ENCODE assay signal across 8 cellular contexts in the genomic region with DNA sequence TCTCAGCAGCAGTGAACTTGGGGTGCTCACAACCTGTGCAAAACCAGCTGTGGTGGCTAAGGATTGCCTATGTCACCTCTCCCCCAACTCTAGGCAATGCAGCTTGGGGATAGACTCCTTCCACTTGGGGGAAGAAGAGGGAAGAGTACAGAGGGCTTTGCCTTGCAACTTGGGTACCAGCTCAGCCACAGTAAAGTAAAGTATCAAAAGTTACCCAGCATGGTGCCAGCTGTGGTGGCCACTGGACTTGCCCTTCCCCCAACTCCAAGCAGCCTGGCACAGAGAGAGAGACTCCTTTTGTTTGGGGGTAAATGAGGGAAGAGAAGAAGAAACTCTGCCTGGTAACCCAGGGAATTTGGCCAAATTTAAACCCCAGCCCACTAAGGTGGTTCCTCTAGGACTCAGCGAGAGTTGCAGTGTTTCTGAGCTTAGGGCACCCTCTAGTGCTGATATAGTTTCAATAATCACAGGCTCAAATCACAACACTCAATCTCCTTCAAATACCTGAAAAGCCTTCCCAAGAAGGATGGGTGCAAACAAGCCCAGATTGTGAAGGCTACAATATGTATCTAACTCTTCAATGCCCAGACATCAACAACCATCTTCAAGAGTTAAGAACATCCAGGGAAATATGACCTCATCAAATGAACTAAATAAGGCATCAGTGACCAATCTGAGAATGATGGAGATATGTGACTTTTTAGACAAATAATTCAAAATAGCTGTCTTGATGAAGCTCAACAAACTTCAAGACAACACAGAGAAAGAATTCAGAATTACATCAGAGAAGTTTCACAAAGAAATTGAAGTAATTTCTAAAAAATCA. TPM values are rescaled to one million over a fixed set of nuclear protein-coding genes. Genes with fewer than 3 reads are reported as not detected.
DNase-seq lines count a peak whose midpoint lies in the region; ATAC-seq and TF ChIP-seq lines count a peak whose summit lies in the region.

No MANE protein-coding gene starts in this region.

- POLR2A ChIA-PET in MCF 10A (lab: Yijun Ruan, JAX) = interaction anchor here (1.0 to 1.5 kb wide), 4 partner anchors 9 to 128 kb away, joined by 3 to 5 read pairs (median 4); no protein-coding TSS in a partner anchor
- POLR2A ChIA-PET in activated CD4-positive, alpha-beta memory T cell treated with anti-CD3 and anti-CD28 coated beads for 36 hours (lab: Charles Lee) = no interaction called here
- POLR2A ChIA-PET in CD4-positive, alpha-beta T cell (lab: Charles Lee) = no interaction called here

- H3K36me3 ChIP-seq in breast epithelium = no peaks in the 10 kb centered on the region

- H3K36me3 Mint-ChIP-seq in MCF 10A (ENCODE audit: insufficient read depth, unreplicated experiment) = no peaks in the 10 kb centered on the region
- H3K36me3 Mint-ChIP-seq in activated CD4-positive, alpha-beta memory T cell treated with anti-CD3 and anti-CD28 coated beads for 36 hours = no peaks in the 10 kb centered on the region
- no peaks in the 10 kb centered on the region for H3K36me3 Mint-ChIP-seq in CD4-positive, alpha-beta T cell (ENCODE audit: low read depth)

- DNase-seq in MCF 10A (ENCODE audit: unreplicated experiment) = peak; percentile 38
- no peak for DNase-seq in breast epithelium (ENCODE audit: low spot score in 2 of 2)
- DNase-seq in NCI-H748 treated with DMSO at 0.1 percent for 48 hours (lab: John Stamatoyannopoulos, UW) = peak; percentile 57
- peak; percentile 21 for DNase-seq in fibroblast of pulmonary artery (ENCODE audit: low read depth)
- no peak for DNase-seq in LoVo (ENCODE audit: low spot score)
- no peak for DNase-seq in activated CD4-positive, alpha-beta memory T cell treated with anti-CD3 and anti-CD28 coated beads for 36 hours
- no peak for DNase-seq in CD4-positive, alpha-beta T cell
- no peak for DNase-seq in MV-4-11 (lab: John Stamatoyannopoulos, UW)

- no peak overlapping the region for H3K4me3 ChIP-seq in breast epithelium
- no peak overlapping the region for H3K4me3 ChIP-seq in fibroblast of pulmonary artery (replicated peaks; ENCODE audit: low read depth, low read length)

- H3K27me3 Mint-ChIP-seq in MCF 10A (ENCODE audit: insufficient read depth, unreplicated experiment) = peaks cover 54% of the 10 kb centered on the region
- peaks cover 26% of the 10 kb centered on the region for H3K27me3 Mint-ChIP-seq in activated CD4-positive, alpha-beta memory T cell treated with anti-CD3 and anti-CD28 coated beads for 36 hours
- peaks cover 36% of the 10 kb centered on the region for H3K27me3 Mint-ChIP-seq in CD4-positive, alpha-beta T cell

- H3K4me3 Mint-ChIP-seq in MCF 10A (ENCODE audit: unreplicated experiment) = no peak overlapping the region
- H3K4me3 Mint-ChIP-seq in activated CD4-positive, alpha-beta memory T cell treated with anti-CD3 and anti-CD28 coated beads for 36 hours = no peak overlapping the region
- H3K4me3 Mint-ChIP-seq in CD4-positive, alpha-beta T cell = no peak overlapping the region

- TF ChIP-seq CTCF in MCF 10A (IDR thresholded peaks at IDR 0.05; ENCODE audit: unreplicated experiment) = peak; percentile 60
- TF ChIP-seq CTCF in breast epithelium (IDR thresholded peaks at IDR 0.05) = no peak
- TF ChIP-seq CTCF in fibroblast of pulmonary artery (IDR thresholded peaks at IDR 0.05; ENCODE audit: low read length, missing control alignments) = peak; percentile 22
- no peak for TF ChIP-seq CTCF in CD4-positive, alpha-beta T cell (IDR thresholded peaks at IDR 0.05)

- no peaks in the 10 kb centered on the region for H3K9me3 ChIP-seq in breast epithelium
- H3K9me3 ChIP-seq in CD4-positive, alpha-beta T cell (ENCODE audit: control insufficient read depth, low read length) = no peaks in the 10 kb centered on the region

- no peaks in the 10 kb centered on the region for H3K9me3 Mint-ChIP-seq in MCF 10A (ENCODE audit: unreplicated experiment)
- H3K9me3 Mint-ChIP-seq in activated CD4-positive, alpha-beta memory T cell treated with anti-CD3 and anti-CD28 coated beads for 36 hours = no peaks in the 10 kb centered on the region
- no peaks in the 10 kb centered on the region for H3K9me3 Mint-ChIP-seq in CD4-positive, alpha-beta T cell

- CTCF ChIA-PET in MCF 10A (lab: Yijun Ruan, JAX) = interaction anchor here (0.6 to 3.2 kb wide), 20 partner anchors 9 to 111 kb away, joined by 3 to 19 read pairs (median 4); a partner anchor contains a TSS
- CTCF ChIA-PET in activated CD4-positive, alpha-beta memory T cell treated with anti-CD3 and anti-CD28 coated beads for 36 hours (lab: Charles Lee) = interaction anchor here (1.3 kb wide), 1 partner anchor 112 kb away, joined by 4 read pairs; no protein-coding TSS in a partner anchor
- CTCF ChIA-PET in CD4-positive, alpha-beta T cell (lab: Charles Lee) = interaction anchor here (1.1 kb wide), 1 partner anchor 8 kb away, joined by 5 read pairs; no protein-coding TSS in a partner anchor

- H3K4me1 ChIP-seq in breast epithelium = no peaks in the 10 kb centered on the region

- no peaks in the 10 kb centered on the region for H3K4me1 Mint-ChIP-seq in MCF 10A (ENCODE audit: insufficient read depth, unreplicated experiment)
- no peaks in the 10 kb centered on the region for H3K4me1 Mint-ChIP-seq in activated CD4-positive, alpha-beta memory T cell treated with anti-CD3 and anti-CD28 coated beads for 36 hours (ENCODE audit: low read depth)
- H3K4me1 Mint-ChIP-seq in CD4-positive, alpha-beta T cell (ENCODE audit: low read depth) = no peaks in the 10 kb centered on the region

- no peak overlapping the region for H3K27ac Mint-ChIP-seq in MCF 10A (ENCODE audit: low read depth, unreplicated experiment)
- no peak overlapping the region for H3K27ac Mint-ChIP-seq in activated CD4-positive, alpha-beta memory T cell treated with anti-CD3 and anti-CD28 coated beads for 36 hours
- H3K27ac Mint-ChIP-seq in CD4-positive, alpha-beta T cell = no peak overlapping the region

- no peak for TF ChIP-seq POLR2A in breast epithelium (IDR thresholded peaks at IDR 0.05)

- no peak for ATAC-seq in CD4-positive, alpha-beta T cell (ENCODE audit: poor library complexity)

- H3K27ac ChIP-seq in breast epithelium = no peak overlapping the region
- H3K27ac ChIP-seq in CD4-positive, alpha-beta T cell (ENCODE audit: low read depth, low read length) = no peak overlapping the region

- no TSS peak for BruUV-seq in MCF 10A (replicated peaks; lab: Mats Ljungman, UMichigan)

- intact Hi-C loops in MCF 10A (cut with micrococcal nuclease) = no loop called here
- intact Hi-C loops in breast epithelium (cut with DNase I; ENCODE audit: low total_unique reads) = no loop called here
- intact Hi-C loops in activated CD4-positive, alpha-beta memory T cell treated with anti-CD3 and anti-CD28 coated beads for 36 hours (cut with micrococcal nuclease) = no loop called here
- intact Hi-C loops in CD4-positive, alpha-beta T cell (cut with DNase I, micrococcal nuclease) = no loop called here

- peaks cover 0 to 11% of the 10 kb centered on the region in 2 donors for H3K27me3 ChIP-seq in breast epithelium
- peaks cover 11% of the 10 kb centered on the region for H3K27me3 ChIP-seq in CD4-positive, alpha-beta T cell (ENCODE audit: control insufficient read depth, insufficient read depth, low read length)

RNA-seq across cellular contexts. Expression of a gene that starts 7.6 kb away (rescaled TPM):
- not detected in 2 replicates for total RNA-seq in MCF 10A (2022)
- not detected for total RNA-seq in breast epithelium
- not detected for total RNA-seq in activated CD4-positive, alpha-beta memory T cell treated with anti-CD3 and anti-CD28 coated beads for 36 hours
- not detected for total RNA-seq in CD4-positive, alpha-beta T cell

RNA-seq across cellular contexts. Expression of a gene that starts 30.0 kb away (rescaled TPM):
- total RNA-seq in MCF 10A (2022) = not detected in 2 replicates
- not detected for total RNA-seq in breast epithelium
- not detected for total RNA-seq in activated CD4-positive, alpha-beta memory T cell treated with anti-CD3 and anti-CD28 coated beads for 36 hours
- not detected for total RNA-seq in CD4-positive, alpha-beta T cell

RNA-seq across cellular contexts. Expression of a gene that starts 38.0 kb away (rescaled TPM):
- total RNA-seq in MCF 10A (2022) = not detected in 2 replicates
- under 1 TPM; 0.29 to 0.96 (median 0.33) TPM for total RNA-seq in breast epithelium
- not detected for total RNA-seq in activated CD4-positive, alpha-beta memory T cell treated with anti-CD3 and anti-CD28 coated beads for 36 hours
- total RNA-seq in CD4-positive, alpha-beta T cell = not detected

Comparison
In these comparisons a context has a peak if more than half of its experiments do, and no peak if none do; other contexts are left out.
1. DNase-seq: peak in MCF 10A (single experiment), NCI-H748 treated with DMSO at 0.1 percent for 48 hours (single experiment) and fibroblast of pulmonary artery (single experiment); none in breast epithelium (0 of 2), LoVo (single experiment), activated CD4-positive, alpha-beta memory T cell treated with anti-CD3 and anti-CD28 coated beads for 36 hours (single experiment), CD4-positive, alpha-beta T cell (0 of 10) and MV-4-11 (single experiment).
2. CTCF ChIP-seq: peak in MCF 10A (single experiment) and fibroblast of pulmonary artery (single experiment); none in breast epithelium (0 of 3) and CD4-positive, alpha-beta T cell (single experiment).